In the genomic region with DNA sequence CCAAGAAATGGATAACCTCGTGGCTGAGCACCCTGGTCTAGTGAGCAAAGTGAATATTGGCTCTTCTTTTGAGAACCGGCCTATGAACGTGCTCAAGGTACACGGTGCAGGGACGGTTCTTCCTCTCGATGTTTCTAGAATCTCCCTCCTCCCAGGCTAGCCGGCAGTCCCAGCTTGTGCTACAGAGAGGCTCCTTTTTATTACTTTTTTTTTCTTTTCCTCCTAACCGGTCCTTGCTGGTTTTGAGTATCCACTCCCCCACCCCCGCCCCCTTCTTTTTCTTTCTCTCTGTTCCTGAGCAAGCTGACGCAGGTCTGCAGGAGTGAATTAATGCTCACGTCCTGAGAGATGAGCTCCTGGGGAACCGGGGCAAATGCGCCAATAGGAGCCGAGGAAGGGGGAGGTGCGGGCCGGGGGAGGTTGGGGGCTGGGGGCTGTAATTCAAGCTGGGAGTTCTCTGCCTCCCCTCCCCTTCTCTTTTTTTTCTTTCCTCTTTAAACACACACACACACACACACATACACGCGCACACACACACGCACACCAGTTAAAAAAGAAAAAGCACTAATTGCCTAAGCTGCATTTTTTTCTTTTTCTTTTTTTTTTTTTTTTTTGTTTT, we compare ENCODE assay signal across 8 cellular contexts. TPM values are rescaled to one million over a fixed set of nuclear protein-coding genes. Genes with fewer than 3 reads are reported as not detected.
DNase-seq lines count a peak whose midpoint lies in the region; ATAC-seq and TF ChIP-seq lines count a peak whose summit lies in the region.

No MANE protein-coding gene starts in this region.

- no peaks in the 10 kb centered on the region for H3K36me3 Mint-ChIP-seq in CD14-positive monocyte
- no peaks in the 10 kb centered on the region for H3K36me3 Mint-ChIP-seq in activated naive CD8-positive, alpha-beta T cell treated with anti-CD3 and anti-CD28 coated beads for 36 hours

- intact Hi-C loops in CD14-positive monocyte (cut with micrococcal nuclease) = no loop called here

- H3K9me3 Mint-ChIP-seq in CD14-positive monocyte = peaks cover 0 to 7% (median 0%) of the 10 kb centered on the region in 7 donors
- H3K9me3 Mint-ChIP-seq in activated naive CD8-positive, alpha-beta T cell treated with anti-CD3 and anti-CD28 coated beads for 36 hours = no peaks in the 10 kb centered on the region

- H3K27ac Mint-ChIP-seq in CD14-positive monocyte = no peak overlapping the region
- H3K27ac Mint-ChIP-seq in activated naive CD8-positive, alpha-beta T cell treated with anti-CD3 and anti-CD28 coated beads for 36 hours = no peak overlapping the region

- H3K27me3 Mint-ChIP-seq in CD14-positive monocyte (ENCODE audit: low read depth in 3 of 3) = peaks cover 8 to 14% (median 14%) of the 10 kb centered on the region in 3 donors
- H3K27me3 Mint-ChIP-seq in activated naive CD8-positive, alpha-beta T cell treated with anti-CD3 and anti-CD28 coated beads for 36 hours = peaks cover 6% of the 10 kb centered on the region

- DNase-seq in CD14-positive monocyte (ENCODE audit: low spot score) (no peak), NCI-H1417 treated with DMSO at 0.1 percent for 48 hours (lab: John Stamatoyannopoulos, UW) (peak; percentile 68), iPS-NIHi11 (ENCODE audit: low spot score) (peak; percentile 91), AML-193 (lab: John Stamatoyannopoulos, UW) (no peak)
- DNase-seq in activated naive CD8-positive, alpha-beta T cell treated with anti-CD3 and anti-CD28 coated beads for 36 hours = peak; percentile 3

- H3K27ac ChIP-seq in temporal lobe (ENCODE audit: low read depth, low read length) = peak overlapping the region; percentile 51

- peaks cover 13% of the 10 kb centered on the region for H3K4me1 Mint-ChIP-seq in CD14-positive monocyte
- H3K4me1 Mint-ChIP-seq in activated naive CD8-positive, alpha-beta T cell treated with anti-CD3 and anti-CD28 coated beads for 36 hours = peaks cover 21% of the 10 kb centered on the region

- TF ChIP-seq CTCF in CD14-positive monocyte (IDR thresholded peaks at IDR 0.05) = no peak

- ATAC-seq in HG03025 (IDR thresholded peaks at IDR 0.05; ENCODE audit: low FRiP score, unreplicated experiment) (no peak), GM21367 (IDR thresholded peaks at IDR 0.05; ENCODE audit: unreplicated experiment) (no peak)

- peak overlapping the region; percentile 55 to 80 for H3K4me3 Mint-ChIP-seq in CD14-positive monocyte
- H3K4me3 Mint-ChIP-seq in activated naive CD8-positive, alpha-beta T cell treated with anti-CD3 and anti-CD28 coated beads for 36 hours = peak overlapping the region; percentile 66

RNA-seq across cellular contexts. Expression of gene CPA2, which starts 6.5 kb away (rescaled TPM):
- not detected for polyA plus RNA-seq in CD14-positive monocyte
- total RNA-seq in activated naive CD8-positive, alpha-beta T cell treated with anti-CD3 and anti-CD28 coated beads for 36 hours = under 1 TPM in 1 of 2 experiments, not detected in 1; 0.16 TPM
- total RNA-seq in temporal lobe = not detected

RNA-seq across cellular contexts. Expression of gene CPA4, which starts 19.8 kb away (rescaled TPM):
- polyA plus RNA-seq in CD14-positive monocyte = not detected
- not detected for total RNA-seq in activated naive CD8-positive, alpha-beta T cell treated with anti-CD3 and anti-CD28 coated beads for 36 hours
- total RNA-seq in temporal lobe = not detected

Comparison
In these comparisons a context has a peak if more than half of its experiments do, and no peak if none do; other contexts are left out.
1. DNase-seq: peak in NCI-H1417 treated with DMSO at 0.1 percent for 48 hours (single experiment), activated naive CD8-positive, alpha-beta T cell treated with anti-CD3 and anti-CD28 coated beads for 36 hours (single experiment) and iPS-NIHi11 (single experiment); none in CD14-positive monocyte (single experiment) and AML-193 (0 of 2).